22 cellular contexts compared by ENCODE assay signal in the genomic region with DNA sequence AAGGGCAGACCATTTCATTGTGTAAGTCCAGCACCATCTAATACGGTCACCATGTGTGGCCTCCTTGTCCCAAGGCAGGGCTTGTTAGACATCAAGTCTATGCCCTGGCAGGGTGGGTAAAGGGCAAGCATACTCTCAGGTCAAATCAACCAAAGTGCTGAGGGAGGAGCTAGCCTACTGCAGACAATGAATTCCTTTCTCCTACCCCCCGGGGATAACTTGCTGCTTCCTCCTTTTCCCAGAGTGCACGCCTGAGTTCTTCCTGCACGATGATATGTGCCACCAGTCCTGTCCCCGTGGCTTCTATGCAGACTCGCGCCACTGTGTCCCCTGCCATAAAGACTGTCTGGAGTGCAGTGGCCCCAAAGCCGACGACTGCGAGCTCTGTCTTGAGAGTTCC.
A peak's percentile ranks its signal among the peaks of the same experiment; 100 is the strongest.
DNase-seq lines count a peak whose midpoint lies in the region; ATAC-seq lines count a peak whose summit lies in the region.
"Had no signal": no experiment of that assay in that cellular context is flagged by ENCODE, and none has a peak within 500 bp of the region (broad histone marks: within the 10 kb centered on the region; RNA-seq: fewer than 3 reads in every experiment).

No MANE protein-coding gene starts in this region.

- no peak overlapping the region for H3K14ac ChIP-seq in neuronal stem cell (ENCODE audit: low read length)

- no peak overlapping the region for H3K4ac ChIP-seq in neuronal stem cell (ENCODE audit: low read length)

- H2BK5ac ChIP-seq in neuronal stem cell (ENCODE audit: low read length) = no peak overlapping the region

- no peak overlapping the region for H3K4me2 ChIP-seq in neuronal stem cell (ENCODE audit: insufficient read depth, low read length, poor library complexity, severe bottlenecking)

- H3K18ac ChIP-seq in neuronal stem cell (ENCODE audit: low read length) = peak overlapping the region; percentile 80

- no peak overlapping the region for H3K4me3 ChIP-seq in neuronal stem cell (ENCODE audit: low read length in 2 of 2)
- no peak overlapping the region for H3K4me3 ChIP-seq in HAP-1
- H3K4me3 ChIP-seq: GM12878, SJCRH30 had no signal

- in situ Hi-C loops in HAP-1 (cut with MboI; ENCODE audit: low sequenced_read_pairs) = no loop called here

- H3K36me3 ChIP-seq in neuronal stem cell (replicated peaks in 1 of 2; ENCODE audit: control insufficient read depth in 2 of 2, insufficient read depth in 2 of 2, low read length in 2 of 2) (no peaks in the 10 kb centered on the region), HAP-1 (replicated peaks) (no peaks in the 10 kb centered on the region)
- H3K36me3 ChIP-seq: SJCRH30 had no signal

- no peak overlapping the region for H2BK12ac ChIP-seq in neuronal stem cell (ENCODE audit: low read length)

- H3K4me3 Mint-ChIP-seq in activated CD8-positive, alpha-beta T cell treated with anti-CD3 and anti-CD28 coated beads, Interleukin-2, amount 10 ng/mL, durations not matched to agents 7 days and 5 days = no peak overlapping the region
- H3K4me3 Mint-ChIP-seq: CD8-positive, alpha-beta memory T cell had no signal

- H4K8ac ChIP-seq in neuronal stem cell (ENCODE audit: low read depth, low read length) = no peak overlapping the region

- H2BK120ac ChIP-seq in neuronal stem cell (ENCODE audit: low read depth, low read length) = no peak overlapping the region

- no peak overlapping the region for H3K27ac Mint-ChIP-seq in activated CD8-positive, alpha-beta T cell treated with anti-CD3 and anti-CD28 coated beads, Interleukin-2, amount 10 ng/mL, durations not matched to agents 7 days and 5 days
- H3K27ac Mint-ChIP-seq: CD8-positive, alpha-beta memory T cell had no signal

- no peak overlapping the region for H3K9ac ChIP-seq in neuronal stem cell (ENCODE audit: low read depth, low read length, poor library complexity)

- peak overlapping the region; percentile 72 for H2AFZ ChIP-seq in neuronal stem cell (ENCODE audit: low read length)

- H3K4me1 Mint-ChIP-seq in activated CD8-positive, alpha-beta T cell treated with anti-CD3 and anti-CD28 coated beads, Interleukin-2, amount 10 ng/mL, durations not matched to agents 7 days and 5 days (ENCODE audit: low read depth) = no peaks in the 10 kb centered on the region
- H3K4me1 Mint-ChIP-seq: CD8-positive, alpha-beta memory T cell had no signal

- H3K36me3 Mint-ChIP-seq in activated CD8-positive, alpha-beta T cell treated with anti-CD3 and anti-CD28 coated beads, Interleukin-2, amount 10 ng/mL, durations not matched to agents 7 days and 5 days (ENCODE audit: low read depth) = no peaks in the 10 kb centered on the region
- H3K36me3 Mint-ChIP-seq: CD8-positive, alpha-beta memory T cell had no signal

- H4K91ac ChIP-seq in neuronal stem cell (ENCODE audit: low read depth, low read length, poor library complexity) = no peak overlapping the region

- H2AK5ac ChIP-seq in neuronal stem cell (ENCODE audit: low read depth, low read length) = no peak overlapping the region

- POLR2A ChIA-PET in activated CD8-positive, alpha-beta T cell treated with anti-CD3 and anti-CD28 coated beads, Interleukin-2, amount 10 ng/mL, durations not matched to agents 7 days and 5 days (lab: Charles Lee) = no interaction called here

- CTCF ChIA-PET in activated CD8-positive, alpha-beta T cell treated with anti-CD3 and anti-CD28 coated beads, Interleukin-2, amount 10 ng/mL, durations not matched to agents 7 days and 5 days (lab: Charles Lee) = no interaction called here

- WGBS in neuronal stem cell (ENCODE audit: extremely low coverage in 2 of 2, insufficient read length in 2 of 2, insufficient replicate concordance in 1 of 2), 2 donors = no CpG with 5 or more reads among the region's 10 CpGs

- H3K27me3 Mint-ChIP-seq in activated CD8-positive, alpha-beta T cell treated with anti-CD3 and anti-CD28 coated beads, Interleukin-2, amount 10 ng/mL, durations not matched to agents 7 days and 5 days (ENCODE audit: low read depth) = peaks cover 4% of the 10 kb centered on the region

- peak; percentile 7 for DNase-seq in EL
- DNase-seq in NCI-H69 (lab: John Stamatoyannopoulos, UW) = peak; percentile 21
- DNase-seq in iPS-NIHi7 (ENCODE audit: extremely low spot score) = peak; percentile 25
- DNase-seq in neuronal stem cell (ENCODE audit: low spot score) = no peak
- DNase-seq in HAP-1 (ENCODE audit: low spot score in 2 of 2) = no peak
- DNase-seq in activated CD8-positive, alpha-beta T cell treated with anti-CD3 and anti-CD28 coated beads, Interleukin-2, amount 10 ng/mL, durations not matched to agents 7 days and 5 days = no peak
- DNase-seq: ACHN; C1 segment of cervical spinal cord; CD8-positive, alpha-beta memory T cell; DMS53; HCEC 1CT; KG1; NCI-H1092 treated with DMSO at 0.1 percent for 48 hours; NCI-H1436 treated with DMSO at 0.1 percent for 48 hours; NCI-H1930; NCI-H226; NCI-H510A treated with DMSO at 0.1 percent for 48 hours; NCI-H774; SJCRH30 had no signal

- H2BK15ac ChIP-seq in neuronal stem cell (ENCODE audit: low read length) = no peak overlapping the region

- H3K23ac ChIP-seq in neuronal stem cell (ENCODE audit: low read depth, low read length, poor library complexity) = no peak overlapping the region

- H3K4me1 ChIP-seq in neuronal stem cell (ENCODE audit: control insufficient read depth in 2 of 2, insufficient read depth in 1 of 2, low read depth in 1 of 2, low read length in 2 of 2) (peaks cover 0 to 9% of the 10 kb centered on the region in 2 donors), HAP-1 (no peaks in the 10 kb centered on the region)
- H3K4me1 ChIP-seq: SJCRH30 had no signal

- no peak for ATAC-seq in GM21360 (IDR thresholded peaks at IDR 0.05; ENCODE audit: unreplicated experiment)
- ATAC-seq in activated CD8-positive, alpha-beta T cell treated with anti-CD3 and anti-CD28 coated beads, Interleukin-2, amount 10 ng/mL, durations not matched to agents 7 days and 5 days = no peak
- ATAC-seq: GM12878 had no signal

- no peak overlapping the region for H3K27ac ChIP-seq in neuronal stem cell (replicated peaks; ENCODE audit: low read length)
- H3K27ac ChIP-seq: HL-60, SJCRH30 had no signal

- H3K79me1 ChIP-seq in neuronal stem cell (ENCODE audit: low read depth, low read length) = no peaks in the 10 kb centered on the region

- H3K9me3 ChIP-seq in neuronal stem cell (replicated peaks in 1 of 2; ENCODE audit: control insufficient read depth in 2 of 2, insufficient read depth in 1 of 2, low read depth in 1 of 2, low read length in 2 of 2) (no peaks in the 10 kb centered on the region), HAP-1 (no peaks in the 10 kb centered on the region)
- H3K9me3 ChIP-seq: SJCRH30 had no signal

- no peaks in the 10 kb centered on the region for H3K27me3 ChIP-seq in neuronal stem cell (ENCODE audit: control insufficient read depth in 3 of 3, insufficient read depth in 3 of 3, low read depth in 1 of 3, low read length in 3 of 3)
- H3K27me3 ChIP-seq in HAP-1 (ENCODE audit: low read depth) = no peaks in the 10 kb centered on the region
- H3K27me3 ChIP-seq: SJCRH30 had no signal

- no peaks in the 10 kb centered on the region for H3K9me3 Mint-ChIP-seq in activated CD8-positive, alpha-beta T cell treated with anti-CD3 and anti-CD28 coated beads, Interleukin-2, amount 10 ng/mL, durations not matched to agents 7 days and 5 days (ENCODE audit: insufficient read depth)
- H3K9me3 Mint-ChIP-seq: CD8-positive, alpha-beta memory T cell had no signal

Comparison
In these comparisons a context has a peak if more than half of its experiments do, and no peak if none do; other contexts are left out.
1. DNase-seq: peak in EL (single experiment), NCI-H69 (single experiment) and iPS-NIHi7 (single experiment); none in neuronal stem cell (single experiment), HAP-1 (0 of 2) and activated CD8-positive, alpha-beta T cell treated with anti-CD3 and anti-CD28 coated beads, Interleukin-2, amount 10 ng/mL, durations not matched to agents 7 days and 5 days (single experiment).